ENCODE assay signal across 1 cellular context in genomic region chr7:26190417-26190869, GRCh38.
TF ChIP-seq lines count a peak whose summit lies in the region.

No MANE protein-coding gene starts in this region.

TF ChIP-seq in WTC11, 78 proteins besides CTCF, POLR2A, EP300 and RAD21 (continued from another document):
- no peak for TF ChIP-seq AFF4 (CRISPR knock-in tag; IDR thresholded peaks at IDR 0.05; ENCODE audit: borderline replicate concordance)
- TF ChIP-seq, protein P1, sequence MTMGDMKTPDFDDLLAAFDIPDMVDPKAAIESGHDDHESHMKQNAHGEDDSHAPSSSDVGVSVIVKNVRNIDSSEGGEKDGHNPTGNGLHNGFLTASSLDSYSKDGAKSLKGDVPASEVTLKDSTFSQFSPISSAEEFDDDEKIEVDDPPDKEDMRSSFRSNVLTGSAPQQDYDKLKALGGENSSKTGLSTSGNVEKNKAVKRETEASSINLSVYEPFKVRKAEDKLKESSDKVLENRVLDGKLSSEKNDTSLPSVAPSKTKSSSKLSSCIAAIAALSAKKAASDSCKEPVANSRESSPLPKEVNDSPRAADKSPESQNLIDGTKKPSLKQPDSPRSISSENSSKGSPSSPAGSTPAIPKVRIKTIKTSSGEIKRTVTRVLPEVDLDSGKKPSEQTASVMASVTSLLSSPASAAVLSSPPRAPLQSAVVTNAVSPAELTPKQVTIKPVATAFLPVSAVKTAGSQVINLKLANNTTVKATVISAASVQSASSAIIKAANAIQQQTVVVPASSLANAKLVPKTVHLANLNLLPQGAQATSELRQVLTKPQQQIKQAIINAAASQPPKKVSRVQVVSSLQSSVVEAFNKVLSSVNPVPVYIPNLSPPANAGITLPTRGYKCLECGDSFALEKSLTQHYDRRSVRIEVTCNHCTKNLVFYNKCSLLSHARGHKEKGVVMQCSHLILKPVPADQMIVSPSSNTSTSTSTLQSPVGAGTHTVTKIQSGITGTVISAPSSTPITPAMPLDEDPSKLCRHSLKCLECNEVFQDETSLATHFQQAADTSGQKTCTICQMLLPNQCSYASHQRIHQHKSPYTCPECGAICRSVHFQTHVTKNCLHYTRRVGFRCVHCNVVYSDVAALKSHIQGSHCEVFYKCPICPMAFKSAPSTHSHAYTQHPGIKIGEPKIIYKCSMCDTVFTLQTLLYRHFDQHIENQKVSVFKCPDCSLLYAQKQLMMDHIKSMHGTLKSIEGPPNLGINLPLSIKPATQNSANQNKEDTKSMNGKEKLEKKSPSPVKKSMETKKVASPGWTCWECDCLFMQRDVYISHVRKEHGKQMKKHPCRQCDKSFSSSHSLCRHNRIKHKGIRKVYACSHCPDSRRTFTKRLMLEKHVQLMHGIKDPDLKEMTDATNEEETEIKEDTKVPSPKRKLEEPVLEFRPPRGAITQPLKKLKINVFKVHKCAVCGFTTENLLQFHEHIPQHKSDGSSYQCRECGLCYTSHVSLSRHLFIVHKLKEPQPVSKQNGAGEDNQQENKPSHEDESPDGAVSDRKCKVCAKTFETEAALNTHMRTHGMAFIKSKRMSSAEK (CRISPR knock-in tag; IDR thresholded peaks at IDR 0.05; ENCODE audit: borderline replicate concordance), result peak; percentile 79; the same call in 1 of the 2 replicates
